8 cellular contexts compared by ENCODE assay signal in the genomic region with DNA sequence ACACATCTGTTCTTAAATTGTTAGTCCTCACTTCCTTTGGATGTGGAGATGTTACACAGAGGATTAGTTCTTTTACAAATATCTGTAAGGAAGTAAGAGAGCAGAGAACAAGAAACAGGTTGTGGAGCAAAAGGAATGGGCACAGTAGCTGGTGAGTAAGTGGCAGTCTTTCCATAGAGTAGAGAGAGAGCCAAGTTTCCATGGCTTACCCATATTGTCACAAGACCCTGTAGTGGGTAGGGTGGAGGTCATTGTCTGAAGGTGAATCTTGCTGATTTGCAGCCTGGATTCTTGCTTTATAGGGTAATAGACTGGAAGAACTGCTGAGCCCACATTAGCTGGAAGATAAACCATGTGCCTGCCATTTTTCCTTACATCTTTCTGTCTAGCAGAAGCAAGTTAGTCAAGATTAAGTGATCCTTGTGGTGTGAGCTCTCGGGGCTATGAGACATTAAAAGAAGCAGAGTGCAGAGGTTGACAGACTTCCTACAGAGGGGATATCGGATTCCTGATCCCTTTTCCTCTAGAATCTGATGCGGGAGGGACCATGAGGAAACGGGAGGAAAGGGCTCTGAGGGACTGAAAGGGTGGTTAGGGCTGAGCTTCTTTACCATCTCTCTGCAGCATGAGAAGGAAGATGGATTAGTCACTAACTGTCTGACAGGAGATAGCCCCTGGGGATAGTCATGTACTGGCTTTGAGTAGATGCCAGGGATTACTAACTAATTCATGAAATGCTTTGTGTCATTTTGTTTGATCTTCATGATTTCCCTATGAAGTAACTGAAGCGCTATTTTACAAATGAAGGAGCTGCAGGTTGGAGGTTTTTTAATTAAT. TPM values are rescaled to one million over a fixed set of nuclear protein-coding genes. Genes with fewer than 3 reads are reported as not detected.
A peak's percentile ranks its signal among the peaks of the same experiment; 100 is the strongest.
DNase-seq lines count a peak whose midpoint lies in the region; ATAC-seq, FAIRE-seq and TF ChIP-seq lines count a peak whose summit lies in the region.

No MANE protein-coding gene starts in this region.

- TF ChIP-seq RAD21 in neural cell (conservative IDR thresholded peaks at IDR 0.05) = no peak

- H4K20me1 ChIP-seq in neural cell (ENCODE audit: insufficient read depth) = no peaks in the 10 kb centered on the region

- H2AFZ ChIP-seq in neural cell (ENCODE audit: low read depth, low read length) = no peak overlapping the region

- H3F3A ChIP-seq in neural cell (ENCODE audit: insufficient read depth, low read length, poor library complexity, severe bottlenecking) = no peaks in the 10 kb centered on the region

- H3K9me2 ChIP-seq in neural cell (ENCODE audit: insufficient read depth, low read length) = no peaks in the 10 kb centered on the region

- ATAC-seq in GM21423 (IDR thresholded peaks at IDR 0.05; ENCODE audit: unreplicated experiment) = no peak

- no peak overlapping the region for H3K4me3 ChIP-seq in choroid plexus epithelial cell (ENCODE audit: low read depth, low read length)
- peak overlapping the region; percentile 50 for H3K4me3 ChIP-seq in neural cell (ENCODE audit: low read length)

- H3K9ac ChIP-seq in neural cell (ENCODE audit: low read length) = peak overlapping the region; percentile 35

- FAIRE-seq in frontal cortex (lab: Jason Lieb, UNC) = no peak

- TF ChIP-seq CTCF in choroid plexus epithelial cell (conservative IDR thresholded peaks at IDR 0.05; ENCODE audit: low read depth, low read length) (no peak), neural cell (IDR thresholded peaks at IDR 0.05; ENCODE audit: poor library complexity, severe bottlenecking) (no peak)

- peak; percentile 76 for TF ChIP-seq EP300 in neural cell (conservative IDR thresholded peaks at IDR 0.05; ENCODE audit: poor library complexity, severe bottlenecking)

- DNase-seq in Daoy (ENCODE audit: low read depth) (peak; percentile 73), MV-4-11 (lab: John Stamatoyannopoulos, UW) (peak; percentile 30), choroid plexus epithelial cell (ENCODE audit: low read depth) (peak; percentile 76), SIG-M5 treated with dmso at 0.1 percent for 504 hours (lab: John Stamatoyannopoulos, UW; ENCODE audit: unreplicated experiment) (no peak), frontal cortex (ENCODE audit: low spot score in 2 of 2) (no peak), GM19240 (ENCODE audit: insufficient read length, low spot score) (no peak)

- H3K27ac ChIP-seq in neural cell (ENCODE audit: low read length) = peak overlapping the region; percentile 66

- no peaks in the 10 kb centered on the region for H3K27me3 ChIP-seq in neural cell (ENCODE audit: insufficient read depth, low read depth, low read length)

- no peaks in the 10 kb centered on the region for H3K9me3 ChIP-seq in neural cell (ENCODE audit: low read length)

- no peaks in the 10 kb centered on the region for H3K36me3 ChIP-seq in neural cell (ENCODE audit: insufficient read depth, low read length)

- no peaks in the 10 kb centered on the region for H3K79me2 ChIP-seq in neural cell (replicated peaks; ENCODE audit: insufficient read depth, low read length)

- H3K4me2 ChIP-seq in neural cell (ENCODE audit: low read length) = peak overlapping the region; percentile 72

TF ChIP-seq in neural cell, 6 proteins besides CTCF, POLR2A, EP300 and RAD21:
- TF ChIP-seq POLR2AphosphoS5 (IDR thresholded peaks at IDR 0.05) (peak; percentile 67), SMC3 (conservative IDR thresholded peaks at IDR 0.05; ENCODE audit: poor library complexity) (no peak), EZH2 (IDR thresholded peaks at IDR 0.05; ENCODE audit: borderline replicate concordance, insufficient read depth, low read length, poor library complexity, severe bottlenecking) (no peak), MXI1 (conservative IDR thresholded peaks at IDR 0.05; ENCODE audit: poor library complexity, severe bottlenecking) (peak; percentile 42), TAF1 (IDR thresholded peaks at IDR 0.05; ENCODE audit: low read depth) (no peak)
- TF ChIP-seq, protein P1, sequence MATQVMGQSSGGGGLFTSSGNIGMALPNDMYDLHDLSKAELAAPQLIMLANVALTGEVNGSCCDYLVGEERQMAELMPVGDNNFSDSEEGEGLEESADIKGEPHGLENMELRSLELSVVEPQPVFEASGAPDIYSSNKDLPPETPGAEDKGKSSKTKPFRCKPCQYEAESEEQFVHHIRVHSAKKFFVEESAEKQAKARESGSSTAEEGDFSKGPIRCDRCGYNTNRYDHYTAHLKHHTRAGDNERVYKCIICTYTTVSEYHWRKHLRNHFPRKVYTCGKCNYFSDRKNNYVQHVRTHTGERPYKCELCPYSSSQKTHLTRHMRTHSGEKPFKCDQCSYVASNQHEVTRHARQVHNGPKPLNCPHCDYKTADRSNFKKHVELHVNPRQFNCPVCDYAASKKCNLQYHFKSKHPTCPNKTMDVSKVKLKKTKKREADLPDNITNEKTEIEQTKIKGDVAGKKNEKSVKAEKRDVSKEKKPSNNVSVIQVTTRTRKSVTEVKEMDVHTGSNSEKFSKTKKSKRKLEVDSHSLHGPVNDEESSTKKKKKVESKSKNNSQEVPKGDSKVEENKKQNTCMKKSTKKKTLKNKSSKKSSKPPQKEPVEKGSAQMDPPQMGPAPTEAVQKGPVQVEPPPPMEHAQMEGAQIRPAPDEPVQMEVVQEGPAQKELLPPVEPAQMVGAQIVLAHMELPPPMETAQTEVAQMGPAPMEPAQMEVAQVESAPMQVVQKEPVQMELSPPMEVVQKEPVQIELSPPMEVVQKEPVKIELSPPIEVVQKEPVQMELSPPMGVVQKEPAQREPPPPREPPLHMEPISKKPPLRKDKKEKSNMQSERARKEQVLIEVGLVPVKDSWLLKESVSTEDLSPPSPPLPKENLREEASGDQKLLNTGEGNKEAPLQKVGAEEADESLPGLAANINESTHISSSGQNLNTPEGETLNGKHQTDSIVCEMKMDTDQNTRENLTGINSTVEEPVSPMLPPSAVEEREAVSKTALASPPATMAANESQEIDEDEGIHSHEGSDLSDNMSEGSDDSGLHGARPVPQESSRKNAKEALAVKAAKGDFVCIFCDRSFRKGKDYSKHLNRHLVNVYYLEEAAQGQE (IDR thresholded peaks at IDR 0.05; ENCODE audit: borderline replicate concordance) = peak; percentile 5

RNA-seq across cellular contexts. Expression of a gene that starts 44.0 kb away (rescaled TPM):
- 0.36 TPM in 1 of 2 replicates, not detected in the other for total RNA-seq in Daoy (2014; rRNA removed; shearing (Covaris generic))
- polyA plus RNA-seq in neural cell = 2.4 and 4.1 TPM in 2 replicates
- 0.93 TPM in 1 of 2 replicates, not detected in the other for polyA minus RNA-seq in neural cell
- total RNA-seq in frontal cortex = 1.6 TPM

Comparison
In these comparisons a context has a peak if more than half of its experiments do, and no peak if none do; other contexts are left out.
1. DNase-seq: peak in Daoy (single experiment), MV-4-11 (single experiment) and choroid plexus epithelial cell (single experiment); none in SIG-M5 treated with dmso at 0.1 percent for 504 hours (single experiment), frontal cortex (0 of 2) and GM19240 (single experiment).